8 cellular contexts compared by ENCODE assay signal in the genomic region with DNA sequence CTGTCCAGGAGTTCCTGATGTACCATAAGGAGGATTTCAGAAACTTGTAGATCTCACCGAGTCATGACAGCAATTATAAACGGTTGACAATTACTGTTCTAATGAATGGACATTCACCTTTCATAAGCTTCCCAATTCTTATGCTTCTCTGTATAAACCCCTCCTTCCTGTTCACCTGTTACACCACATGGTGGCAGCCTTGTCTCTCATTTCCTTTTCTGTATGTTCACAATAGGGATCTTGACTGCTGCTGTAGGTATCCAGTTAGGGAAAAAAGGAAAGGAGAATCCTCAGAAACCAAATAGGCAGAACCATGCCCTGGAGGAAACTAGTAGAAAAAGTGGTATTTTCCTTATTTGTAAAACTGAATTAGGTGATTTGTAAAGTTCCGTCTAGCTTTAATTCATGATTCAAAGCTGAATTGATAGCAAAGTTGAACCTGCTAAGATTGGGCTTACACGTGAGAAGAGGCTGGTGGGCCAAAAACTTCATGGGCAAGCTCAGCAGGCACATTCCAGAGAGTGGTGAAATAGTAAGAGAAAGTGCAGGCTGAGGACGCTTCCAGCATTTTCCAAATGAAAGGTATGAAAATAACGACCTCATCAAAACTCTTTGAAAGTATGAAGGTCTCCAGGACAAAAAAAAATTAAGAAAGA. TPM values are rescaled to one million over a fixed set of nuclear protein-coding genes. Genes with fewer than 3 reads are reported as not detected.
DNase-seq lines count a peak whose midpoint lies in the region; ATAC-seq and TF ChIP-seq lines count a peak whose summit lies in the region.

No MANE protein-coding gene starts in this region.

- H3K27me3 ChIP-seq in body of pancreas (no peaks in the 10 kb centered on the region), iPS-15b (ENCODE audit: control insufficient read depth, insufficient read depth, low read length) (no peaks in the 10 kb centered on the region)

- no peaks in the 10 kb centered on the region for H3K4me1 ChIP-seq in body of pancreas
- H3K4me1 ChIP-seq in iPS-15b (ENCODE audit: control insufficient read depth, insufficient read depth, low read length): peaks cover 5% of the 10 kb centered on the region

- H3K27ac ChIP-seq in body of pancreas: no peak overlapping the region

- no peak for TF ChIP-seq POLR2A in body of pancreas (IDR thresholded peaks at IDR 0.05)

- no peaks in the 10 kb centered on the region for H3K36me3 Mint-ChIP-seq in T-helper 2 cell treated with Interferon-gamma antibody and Interleukin-4, amounts not matched to agents 5 μg/mL and 100 μg/mL, for 36 hours (ENCODE audit: low read depth)

- no peaks in the 10 kb centered on the region for H3K9me3 Mint-ChIP-seq in T-helper 2 cell treated with Interferon-gamma antibody and Interleukin-4, amounts not matched to agents 5 μg/mL and 100 μg/mL, for 36 hours

- no peaks in the 10 kb centered on the region for H3K36me3 ChIP-seq in body of pancreas (replicated peaks in 1 of 2; ENCODE audit: insufficient read depth in 1 of 2, low read depth in 2 of 2)
- H3K36me3 ChIP-seq in iPS-15b (ENCODE audit: control insufficient read depth, insufficient read depth, low read length): no peaks in the 10 kb centered on the region

- peak; percentile 46 to 96 (median 90) for TF ChIP-seq CTCF in body of pancreas (IDR thresholded peaks at IDR 0.05)

- H3K4me3 ChIP-seq in body of pancreas (no peak overlapping the region), iPS-15b (ENCODE audit: low read depth, low read length) (peak overlapping the region; percentile 24)

- intact Hi-C loops in body of pancreas (cut with DNase I): loop anchor here (5.0 to 10.0 kb wide), 2 partner anchors 141 to 178 kb away; no protein-coding TSS in a partner anchor

- no peaks in the 10 kb centered on the region for H3K4me1 Mint-ChIP-seq in T-helper 2 cell treated with Interferon-gamma antibody and Interleukin-4, amounts not matched to agents 5 μg/mL and 100 μg/mL, for 36 hours (ENCODE audit: low read depth)

- 6 to 13% methylated on average over 6 of the region's 6 CpGs for WGBS in body of pancreas, 2 donors

- H3K27ac Mint-ChIP-seq in T-helper 2 cell treated with Interferon-gamma antibody and Interleukin-4, amounts not matched to agents 5 μg/mL and 100 μg/mL, for 36 hours: no peak overlapping the region

- DNase-seq in activated gamma-delta T cell treated with Interleukin-2 at 50 U/mL for 16 hours: peak; percentile 59
- no peak for DNase-seq in activated gamma-delta T cell (lab: John Stamatoyannopoulos, UW)
- peak; percentile 75 for DNase-seq in NCI-H1694 treated with DMSO at 0.1 percent for 48 hours (lab: John Stamatoyannopoulos, UW)
- DNase-seq in T-helper 2 cell treated with Interferon-gamma antibody and Interleukin-4, amounts not matched to agents 5 μg/mL and 100 μg/mL, for 36 hours (ENCODE audit: low spot score): peak; percentile 16
- DNase-seq in body of pancreas: peak; percentile 72 to 84 (median 78)
- peak; percentile 22 to 31 for DNase-seq in stimulated activated CD4-positive, alpha-beta T cell treated with anti-CD3 and anti-CD28 coated beads, Interleukin-12 subunit alpha, Interleukin-12 subunit beta, amount 100 ng/mL, for 24 hours (ENCODE audit: low read depth in 2 of 2)

- no peaks in the 10 kb centered on the region for H3K9me3 ChIP-seq in body of pancreas
- H3K9me3 ChIP-seq in iPS-15b (ENCODE audit: control insufficient read depth, insufficient read depth, low read length): no peaks in the 10 kb centered on the region

- peaks cover 26% of the 10 kb centered on the region for H3K27me3 Mint-ChIP-seq in T-helper 2 cell treated with Interferon-gamma antibody and Interleukin-4, amounts not matched to agents 5 μg/mL and 100 μg/mL, for 36 hours (ENCODE audit: low read depth)

- no peak overlapping the region for H3K4me3 Mint-ChIP-seq in T-helper 2 cell treated with Interferon-gamma antibody and Interleukin-4, amounts not matched to agents 5 μg/mL and 100 μg/mL, for 36 hours

- ATAC-seq in HG02870 (IDR thresholded peaks at IDR 0.05; ENCODE audit: unreplicated experiment) (peak; percentile 78), body of pancreas (peak; percentile 95)

- H3K9ac ChIP-seq in iPS-15b (ENCODE audit: low read depth, low read length): peak overlapping the region; percentile 48

RNA-seq across cellular contexts. Expression of a gene that starts 29.0 kb away (rescaled TPM):
- 10 to 100 TPM in 1 of 2 donors, under 1 TPM in 1; 0.99 to 10.9 TPM for total RNA-seq in body of pancreas

RNA-seq across cellular contexts. Expression of a gene that starts 35.2 kb away (rescaled TPM):
- total RNA-seq in body of pancreas: 1 to 10 TPM; 1.3 to 2.3 TPM
